ENCODE assay signal across 1 cellular context in the genomic region with DNA sequence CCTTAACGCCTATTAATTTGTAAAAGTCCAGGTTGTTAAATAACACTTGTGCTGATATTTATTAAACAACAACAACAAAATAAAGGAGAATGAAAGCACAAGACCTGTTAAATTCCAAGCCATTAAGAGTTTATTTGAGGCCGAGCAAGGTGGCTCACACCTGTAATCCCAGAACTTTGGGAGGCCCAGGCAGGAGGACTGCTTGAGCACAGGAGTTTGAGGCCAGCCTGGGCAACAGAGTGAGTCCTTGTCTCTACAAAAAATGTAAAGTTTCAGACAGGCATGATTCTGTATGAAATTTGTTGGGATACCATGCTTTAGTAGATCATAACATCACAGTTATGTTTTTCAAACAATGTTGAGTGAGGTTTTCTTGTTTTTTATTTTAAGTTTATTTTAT.
TF ChIP-seq lines count a peak whose summit lies in the region.

No MANE protein-coding gene starts in this region.

TF ChIP-seq in GM23338, 12 proteins besides CTCF, POLR2A, EP300 and RAD21 (continued from another document):
- TF ChIP-seq, protein P1, sequence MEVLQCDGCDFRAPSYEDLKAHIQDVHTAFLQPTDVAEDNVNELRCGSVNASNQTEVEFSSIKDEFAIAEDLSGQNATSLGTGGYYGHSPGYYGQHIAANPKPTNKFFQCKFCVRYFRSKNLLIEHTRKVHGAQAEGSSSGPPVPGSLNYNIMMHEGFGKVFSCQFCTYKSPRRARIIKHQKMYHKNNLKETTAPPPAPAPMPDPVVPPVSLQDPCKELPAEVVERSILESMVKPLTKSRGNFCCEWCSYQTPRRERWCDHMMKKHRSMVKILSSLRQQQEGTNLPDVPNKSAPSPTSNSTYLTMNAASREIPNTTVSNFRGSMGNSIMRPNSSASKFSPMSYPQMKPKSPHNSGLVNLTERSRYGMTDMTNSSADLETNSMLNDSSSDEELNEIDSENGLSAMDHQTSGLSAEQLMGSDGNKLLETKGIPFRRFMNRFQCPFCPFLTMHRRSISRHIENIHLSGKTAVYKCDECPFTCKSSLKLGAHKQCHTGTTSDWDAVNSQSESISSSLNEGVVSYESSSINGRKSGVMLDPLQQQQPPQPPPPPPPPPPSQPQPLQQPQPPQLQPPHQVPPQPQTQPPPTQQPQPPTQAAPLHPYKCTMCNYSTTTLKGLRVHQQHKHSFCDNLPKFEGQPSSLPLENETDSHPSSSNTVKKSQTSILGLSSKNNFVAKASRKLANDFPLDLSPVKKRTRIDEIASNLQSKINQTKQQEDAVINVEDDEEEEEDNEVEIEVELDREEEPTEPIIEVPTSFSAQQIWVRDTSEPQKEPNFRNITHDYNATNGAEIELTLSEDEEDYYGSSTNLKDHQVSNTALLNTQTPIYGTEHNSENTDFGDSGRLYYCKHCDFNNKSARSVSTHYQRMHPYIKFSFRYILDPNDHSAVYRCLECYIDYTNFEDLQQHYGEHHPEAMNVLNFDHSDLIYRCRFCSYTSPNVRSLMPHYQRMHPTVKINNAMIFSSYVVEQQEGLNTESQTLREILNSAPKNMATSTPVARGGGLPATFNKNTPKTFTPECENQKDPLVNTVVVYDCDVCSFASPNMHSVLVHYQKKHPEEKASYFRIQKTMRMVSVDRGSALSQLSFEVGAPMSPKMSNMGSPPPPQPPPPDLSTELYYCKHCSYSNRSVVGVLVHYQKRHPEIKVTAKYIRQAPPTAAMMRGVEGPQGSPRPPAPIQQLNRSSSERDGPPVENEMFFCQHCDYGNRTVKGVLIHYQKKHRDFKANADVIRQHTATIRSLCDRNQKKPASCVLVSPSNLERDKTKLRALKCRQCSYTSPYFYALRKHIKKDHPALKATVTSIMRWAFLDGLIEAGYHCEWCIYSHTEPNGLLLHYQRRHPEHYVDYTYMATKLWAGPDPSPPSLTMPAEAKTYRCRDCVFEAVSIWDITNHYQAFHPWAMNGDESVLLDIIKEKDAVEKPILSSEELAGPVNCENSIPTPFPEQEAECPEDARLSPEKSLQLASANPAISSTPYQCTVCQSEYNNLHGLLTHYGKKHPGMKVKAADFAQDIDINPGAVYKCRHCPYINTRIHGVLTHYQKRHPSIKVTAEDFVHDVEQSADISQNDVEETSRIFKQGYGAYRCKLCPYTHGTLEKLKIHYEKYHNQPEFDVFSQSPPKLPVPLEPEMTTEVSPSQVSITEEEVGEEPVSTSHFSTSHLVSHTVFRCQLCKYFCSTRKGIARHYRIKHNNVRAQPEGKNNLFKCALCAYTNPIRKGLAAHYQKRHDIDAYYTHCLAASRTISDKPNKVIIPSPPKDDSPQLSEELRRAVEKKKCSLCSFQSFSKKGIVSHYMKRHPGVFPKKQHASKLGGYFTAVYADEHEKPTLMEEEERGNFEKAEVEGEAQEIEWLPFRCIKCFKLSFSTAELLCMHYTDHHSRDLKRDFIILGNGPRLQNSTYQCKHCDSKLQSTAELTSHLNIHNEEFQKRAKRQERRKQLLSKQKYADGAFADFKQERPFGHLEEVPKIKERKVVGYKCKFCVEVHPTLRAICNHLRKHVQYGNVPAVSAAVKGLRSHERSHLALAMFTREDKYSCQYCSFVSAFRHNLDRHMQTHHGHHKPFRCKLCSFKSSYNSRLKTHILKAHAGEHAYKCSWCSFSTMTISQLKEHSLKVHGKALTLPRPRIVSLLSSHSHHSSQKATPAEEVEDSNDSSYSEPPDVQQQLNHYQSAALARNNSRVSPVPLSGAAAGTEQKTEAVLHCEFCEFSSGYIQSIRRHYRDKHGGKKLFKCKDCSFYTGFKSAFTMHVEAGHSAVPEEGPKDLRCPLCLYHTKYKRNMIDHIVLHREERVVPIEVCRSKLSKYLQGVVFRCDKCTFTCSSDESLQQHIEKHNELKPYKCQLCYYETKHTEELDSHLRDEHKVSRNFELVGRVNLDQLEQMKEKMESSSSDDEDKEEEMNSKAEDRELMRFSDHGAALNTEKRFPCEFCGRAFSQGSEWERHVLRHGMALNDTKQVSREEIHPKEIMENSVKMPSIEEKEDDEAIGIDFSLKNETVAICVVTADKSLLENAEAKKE (CRISPR knock-in tag; IDR thresholded peaks at IDR 0.05): no peak
- TF ChIP-seq STAT1 (IDR thresholded peaks at IDR 0.05; ENCODE audit: unreplicated experiment) (no peak), JUNB (IDR thresholded peaks at IDR 0.05; ENCODE audit: unreplicated experiment) (no peak), CREB1 (CRISPR knock-in tag; IDR thresholded peaks at IDR 0.05; ENCODE audit: low read depth) (no peak), EZH2phosphoT487 (IDR thresholded peaks at IDR 0.05; ENCODE audit: unreplicated experiment) (no peak), ZNF331 (CRISPR knock-in tag; IDR thresholded peaks at IDR 0.05; ENCODE audit: low read depth) (no peak)
- TF ChIP-seq, protein P2, sequence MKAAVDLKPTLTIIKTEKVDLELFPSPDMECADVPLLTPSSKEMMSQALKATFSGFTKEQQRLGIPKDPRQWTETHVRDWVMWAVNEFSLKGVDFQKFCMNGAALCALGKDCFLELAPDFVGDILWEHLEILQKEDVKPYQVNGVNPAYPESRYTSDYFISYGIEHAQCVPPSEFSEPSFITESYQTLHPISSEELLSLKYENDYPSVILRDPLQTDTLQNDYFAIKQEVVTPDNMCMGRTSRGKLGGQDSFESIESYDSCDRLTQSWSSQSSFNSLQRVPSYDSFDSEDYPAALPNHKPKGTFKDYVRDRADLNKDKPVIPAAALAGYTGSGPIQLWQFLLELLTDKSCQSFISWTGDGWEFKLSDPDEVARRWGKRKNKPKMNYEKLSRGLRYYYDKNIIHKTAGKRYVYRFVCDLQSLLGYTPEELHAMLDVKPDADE (IDR thresholded peaks at IDR 0.05): no peak
- TF ChIP-seq, protein P3, sequence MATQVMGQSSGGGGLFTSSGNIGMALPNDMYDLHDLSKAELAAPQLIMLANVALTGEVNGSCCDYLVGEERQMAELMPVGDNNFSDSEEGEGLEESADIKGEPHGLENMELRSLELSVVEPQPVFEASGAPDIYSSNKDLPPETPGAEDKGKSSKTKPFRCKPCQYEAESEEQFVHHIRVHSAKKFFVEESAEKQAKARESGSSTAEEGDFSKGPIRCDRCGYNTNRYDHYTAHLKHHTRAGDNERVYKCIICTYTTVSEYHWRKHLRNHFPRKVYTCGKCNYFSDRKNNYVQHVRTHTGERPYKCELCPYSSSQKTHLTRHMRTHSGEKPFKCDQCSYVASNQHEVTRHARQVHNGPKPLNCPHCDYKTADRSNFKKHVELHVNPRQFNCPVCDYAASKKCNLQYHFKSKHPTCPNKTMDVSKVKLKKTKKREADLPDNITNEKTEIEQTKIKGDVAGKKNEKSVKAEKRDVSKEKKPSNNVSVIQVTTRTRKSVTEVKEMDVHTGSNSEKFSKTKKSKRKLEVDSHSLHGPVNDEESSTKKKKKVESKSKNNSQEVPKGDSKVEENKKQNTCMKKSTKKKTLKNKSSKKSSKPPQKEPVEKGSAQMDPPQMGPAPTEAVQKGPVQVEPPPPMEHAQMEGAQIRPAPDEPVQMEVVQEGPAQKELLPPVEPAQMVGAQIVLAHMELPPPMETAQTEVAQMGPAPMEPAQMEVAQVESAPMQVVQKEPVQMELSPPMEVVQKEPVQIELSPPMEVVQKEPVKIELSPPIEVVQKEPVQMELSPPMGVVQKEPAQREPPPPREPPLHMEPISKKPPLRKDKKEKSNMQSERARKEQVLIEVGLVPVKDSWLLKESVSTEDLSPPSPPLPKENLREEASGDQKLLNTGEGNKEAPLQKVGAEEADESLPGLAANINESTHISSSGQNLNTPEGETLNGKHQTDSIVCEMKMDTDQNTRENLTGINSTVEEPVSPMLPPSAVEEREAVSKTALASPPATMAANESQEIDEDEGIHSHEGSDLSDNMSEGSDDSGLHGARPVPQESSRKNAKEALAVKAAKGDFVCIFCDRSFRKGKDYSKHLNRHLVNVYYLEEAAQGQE (IDR thresholded peaks at IDR 0.05; ENCODE audit: unreplicated experiment): no peak
TF ChIP-seq in GM23338: peak in this region for 0.
